ENCODE assay signal across 30 cellular contexts in genomic region chr7:91533996-91534395, GRCh38.
"Had no signal": no experiment of that assay in that cellular context is flagged by ENCODE, and none has a peak within 500 bp of the region (broad histone marks: within the 10 kb centered on the region; RNA-seq: fewer than 3 reads in every experiment).

No MANE protein-coding gene starts in this region.

- H3K27ac ChIP-seq: adrenal gland, body of pancreas, cardiac muscle cell, colonic mucosa, esophagus muscularis mucosa, foreskin keratinocyte, gastrocnemius medialis, heart left ventricle, VCaP had no signal

- H3K27me3 Mint-ChIP-seq: activated B cell treated with CpG ODN at 0.5 μM for 24 hours; activated CD8-positive, alpha-beta T cell treated with anti-CD3 and anti-CD28 coated beads for 36 hours; activated naive CD4-positive, alpha-beta T cell treated with anti-CD3 and anti-CD28 coated beads, Interleukin-2, amount 50 U/mL, for 24 hours; activated naive CD8-positive, alpha-beta T cell treated with anti-CD3 and anti-CD28 coated beads for 36 hours; activated naive CD8-positive, alpha-beta T cell treated with anti-CD3 and anti-CD28 coated beads, Interleukin-2, amount 50 U/mL, for 24 hours had no signal

- H3K36me3 Mint-ChIP-seq: activated naive CD4-positive, alpha-beta T cell treated with anti-CD3 and anti-CD28 coated beads, Interleukin-2, amount 50 U/mL, for 24 hours had no signal

- H3K4me3 Mint-ChIP-seq: activated B cell treated with CpG ODN at 0.5 μM for 24 hours; activated CD8-positive, alpha-beta T cell treated with anti-CD3 and anti-CD28 coated beads for 36 hours; activated naive CD4-positive, alpha-beta T cell treated with anti-CD3 and anti-CD28 coated beads for 36 hours; activated naive CD4-positive, alpha-beta T cell treated with anti-CD3 and anti-CD28 coated beads, Interleukin-2, amount 50 U/mL, for 24 hours; activated naive CD8-positive, alpha-beta T cell treated with anti-CD3 and anti-CD28 coated beads for 36 hours; activated naive CD8-positive, alpha-beta T cell treated with anti-CD3 and anti-CD28 coated beads, Interleukin-2, amount 50 U/mL, for 24 hours; activated T-cell treated with anti-CD3 and anti-CD28 coated beads, Interleukin-2, amount 50 U/mL, for 4 hours had no signal

- ATAC-seq: activated CD4-positive, CD25-positive, alpha-beta regulatory T cell treated with anti-CD3 and anti-CD28 coated beads, Interleukin-2, amount 50 U/mL, for 24 hours; activated CD8-positive, alpha-beta T cell treated with anti-CD3 and anti-CD28 coated beads for 36 hours; activated naive CD8-positive, alpha-beta T cell treated with anti-CD3 and anti-CD28 coated beads, Interleukin-2, amount 50 U/mL, for 24 hours; activated T-cell treated with anti-CD3 and anti-CD28 coated beads, Interleukin-2, amount 50 U/mL, for 4 hours; body of pancreas; foreskin keratinocyte; gastrocnemius medialis; heart left ventricle had no signal

- H3K27me3 ChIP-seq: adrenal gland, body of pancreas, cardiac muscle cell, colonic mucosa, esophagus muscularis mucosa, foreskin keratinocyte, gastrocnemius medialis, heart left ventricle had no signal

- H3K27ac Mint-ChIP-seq: activated B cell treated with CpG ODN at 0.5 μM for 24 hours; activated CD8-positive, alpha-beta T cell treated with anti-CD3 and anti-CD28 coated beads for 36 hours; activated naive CD4-positive, alpha-beta T cell treated with anti-CD3 and anti-CD28 coated beads for 36 hours; activated naive CD4-positive, alpha-beta T cell treated with anti-CD3 and anti-CD28 coated beads, Interleukin-2, amount 50 U/mL, for 24 hours; activated naive CD8-positive, alpha-beta T cell treated with anti-CD3 and anti-CD28 coated beads for 36 hours; activated naive CD8-positive, alpha-beta T cell treated with anti-CD3 and anti-CD28 coated beads, Interleukin-2, amount 50 U/mL, for 24 hours; activated T-helper 2 cell treated with anti-CD3 and anti-CD28 coated beads, Interferon-gamma antibody, Interleukin-2, Interleukin-4, amounts not matched to agents 10 μg/mL and 5 μg/mL and 100 μg/mL, durations not matched to agents 14 hours and 24 hours and 36 hours had no signal

- H3K4me1 ChIP-seq: adrenal gland, body of pancreas, colonic mucosa, esophagus muscularis mucosa, foreskin keratinocyte, gastrocnemius medialis, heart left ventricle had no signal

- H3K9me3 ChIP-seq: adrenal gland, body of pancreas, colonic mucosa had no signal

- DNase-seq: activated B cell treated with CpG ODN at 0.5 μM for 24 hours; activated CD4-positive, alpha-beta T cell treated with anti-CD3 and anti-CD28 coated beads for 48 hours; activated CD4-positive, alpha-beta T cell treated with anti-CD3 and anti-CD28 coated beads, Interleukin-2, amount 50 U/mL, for 1 hour; activated CD4-positive, alpha-beta T cell treated with anti-CD3 and anti-CD28 coated beads, Interleukin-2, amount 50 U/mL, for 48 hours; activated CD8-positive, alpha-beta memory T cell treated with anti-CD3 and anti-CD28 coated beads for 24 hours; activated CD8-positive, alpha-beta T cell treated with anti-CD3 and anti-CD28 coated beads for 36 hours; activated effector memory CD4-positive, alpha-beta T cell treated with anti-CD3 and anti-CD28 coated beads, Interleukin-2, amount 50 U/mL, for 16 hours; activated naive CD4-positive, alpha-beta T cell treated with anti-CD3 and anti-CD28 coated beads for 36 hours; activated naive CD8-positive, alpha-beta T cell treated with anti-CD3 and anti-CD28 coated beads for 36 hours; activated naive CD8-positive, alpha-beta T cell treated with anti-CD3 and anti-CD28 coated beads, Interleukin-2, amount 50 U/mL, for 24 hours; activated T-cell treated with anti-CD3 and anti-CD28 coated beads, Interleukin-2, amount 50 U/mL, for 4 hours; adrenal gland; amygdala; aorta; body of pancreas; central memory CD4-positive, alpha-beta T cell; cerebellar nuclear complex; colonic mucosa; effector CD8-positive, alpha-beta T cell; foreskin keratinocyte; gastrocnemius medialis; glutamatergic neuron; heart left ventricle; T-helper 2 cell had no signal

- H3K4me1 Mint-ChIP-seq: activated B cell treated with CpG ODN at 0.5 μM for 24 hours; activated naive CD4-positive, alpha-beta T cell treated with anti-CD3 and anti-CD28 coated beads, Interleukin-2, amount 50 U/mL, for 24 hours; activated naive CD8-positive, alpha-beta T cell treated with anti-CD3 and anti-CD28 coated beads for 36 hours; activated naive CD8-positive, alpha-beta T cell treated with anti-CD3 and anti-CD28 coated beads, Interleukin-2, amount 50 U/mL, for 24 hours had no signal

- H3K36me3 ChIP-seq: adrenal gland, cardiac muscle cell, colonic mucosa, esophagus muscularis mucosa, gastrocnemius medialis, heart left ventricle had no signal

- H3K4me3 ChIP-seq: adrenal gland, body of pancreas, cardiac muscle cell, colonic mucosa, esophagus muscularis mucosa, gastrocnemius medialis, heart left ventricle had no signal
